Comparison of ENCODE assay signal across 8 cellular contexts in genomic region chr18:811192-812122, GRCh38. TPM values are rescaled to one million over a fixed set of nuclear protein-coding genes. Genes with fewer than 3 reads are reported as not detected.
DNase-seq lines count a peak whose midpoint lies in the region; ATAC-seq, FAIRE-seq and TF ChIP-seq lines count a peak whose summit lies in the region.

No MANE protein-coding gene starts in this region.

- FAIRE-seq in endothelial cell of umbilical vein (lab: Jason Lieb, UNC): no peak

- no peak for DNase-seq in SK-N-MC (ENCODE audit: low read depth, low spot score)
- DNase-seq in endothelial cell of umbilical vein (ENCODE audit: low read depth, low spot score): peak; percentile 41
- peak; percentile 54 to 75 (median 74) for DNase-seq in mucosa of descending colon
- peak; percentile 57 to 84 for DNase-seq in aorta
- DNase-seq in KG1 (lab: John Stamatoyannopoulos, UW): no peak

- peak overlapping the region; percentile 81 for H3K27ac ChIP-seq in ACC112 (ENCODE audit: low read depth, low read length)
- H3K27ac ChIP-seq in SK-N-MC: peak overlapping the region; percentile 92
- H3K27ac ChIP-seq in endothelial cell of umbilical vein (ENCODE audit: insufficient read depth, low read depth, low read length): peak overlapping the region; percentile 90
- H3K27ac ChIP-seq in aorta (ENCODE audit: low read depth in 1 of 2, low read length in 2 of 2): peak overlapping the region in 1 of 2 donors; percentile 4

- H3K4me1 ChIP-seq in ACC112 (ENCODE audit: control insufficient read depth, insufficient read depth, low read length, unreplicated experiment) (peaks cover 25% of the 10 kb centered on the region), endothelial cell of umbilical vein (ENCODE audit: control insufficient read depth, extremely low read depth, insufficient read depth, low read length) (peaks cover 52% of the 10 kb centered on the region), mucosa of descending colon (ENCODE audit: low read depth) (peaks cover 13% of the 10 kb centered on the region), aorta (ENCODE audit: control insufficient read depth in 1 of 2, insufficient read depth in 2 of 2, low read length in 2 of 2) (no peaks in the 10 kb centered on the region)

- no peaks in the 10 kb centered on the region for H3K9me1 ChIP-seq in endothelial cell of umbilical vein (replicated peaks; ENCODE audit: control insufficient read depth, extremely low read depth, insufficient read depth, low read length)

- CTCF ChIA-PET in endothelial cell of umbilical vein (lab: Charles Lee): interaction anchor here (5.8 to 9.3 kb wide), 2 partner anchors 14 to 19 kb away, joined by 24 to 138 read pairs; no protein-coding TSS in a partner anchor

- H3K36me3 ChIP-seq in ACC112 (ENCODE audit: insufficient read depth, low read length): no peaks in the 10 kb centered on the region
- no peaks in the 10 kb centered on the region for H3K36me3 ChIP-seq in SK-N-MC (ENCODE audit: insufficient read depth, low read length)
- no peaks in the 10 kb centered on the region for H3K36me3 ChIP-seq in endothelial cell of umbilical vein (ENCODE audit: control insufficient read depth in 2 of 2, extremely low read depth in 1 of 2, insufficient read depth in 2 of 2, low read length in 2 of 2)
- H3K36me3 ChIP-seq in mucosa of descending colon (ENCODE audit: low read depth): no peaks in the 10 kb centered on the region
- no peaks in the 10 kb centered on the region for H3K36me3 ChIP-seq in aorta (ENCODE audit: control insufficient read depth in 1 of 2, insufficient read depth in 2 of 2, low read length in 1 of 2)

- POLR2A ChIA-PET in endothelial cell of umbilical vein (lab: Charles Lee): interaction anchor here (1.3 to 2.0 kb wide), 2 partner anchors 19 kb away, joined by 3 to 9 read pairs; no protein-coding TSS in a partner anchor

- H3K9me3 ChIP-seq in SK-N-MC (ENCODE audit: low read depth, low read length) (no peaks in the 10 kb centered on the region), endothelial cell of umbilical vein (replicated peaks; ENCODE audit: control insufficient read depth, insufficient read depth, low read length) (no peaks in the 10 kb centered on the region), mucosa of descending colon (no peaks in the 10 kb centered on the region), aorta (ENCODE audit: control insufficient read depth, low read length) (no peaks in the 10 kb centered on the region)

- TF ChIP-seq CTCF in endothelial cell of umbilical vein (IDR thresholded peaks at IDR 0.05; ENCODE audit: extremely low read depth in 1 of 2, insufficient read depth in 1 of 2, low read depth in 1 of 2, low read length in 2 of 2) (no peak), mucosa of descending colon (IDR thresholded peaks at IDR 0.05) (no peak)

- H3K79me2 ChIP-seq in ACC112 (ENCODE audit: control insufficient read depth, insufficient read depth, low read length, unreplicated experiment) (peaks cover 53% of the 10 kb centered on the region), endothelial cell of umbilical vein (ENCODE audit: control insufficient read depth, insufficient read depth, low read length) (peaks cover 55% of the 10 kb centered on the region)

- no peaks in the 10 kb centered on the region for H3K27me3 ChIP-seq in ACC112 (ENCODE audit: insufficient read depth, low read length)
- no peaks in the 10 kb centered on the region for H3K27me3 ChIP-seq in endothelial cell of umbilical vein (ENCODE audit: control insufficient read depth in 2 of 2, insufficient read depth in 2 of 2, low read length in 2 of 2)
- H3K27me3 ChIP-seq in aorta (ENCODE audit: control insufficient read depth in 1 of 2, insufficient read depth in 2 of 2, low read length in 1 of 2): no peaks in the 10 kb centered on the region

- H2AFZ ChIP-seq in ACC112 (ENCODE audit: low read length, unreplicated experiment) (peak overlapping the region; percentile 61), endothelial cell of umbilical vein (ENCODE audit: low read depth, low read length) (peak overlapping the region; percentile 62)

- dilution Hi-C loops in endothelial cell of umbilical vein (cut with MboI; ENCODE audit: extremely low pct_ligation_motif_present, low sequenced_read_pairs): no loop called here

- TF ChIP-seq POLR2A in endothelial cell of umbilical vein (IDR thresholded peaks at IDR 0.05; ENCODE audit: low read depth, low read length): no peak

- BruUV-seq in endothelial cell of umbilical vein (replicated peaks; lab: Mats Ljungman, UMichigan): TSS peak; percentile 28

- peak overlapping the region; percentile 88 for H3K4me2 ChIP-seq in endothelial cell of umbilical vein (ENCODE audit: insufficient read depth, low read length)

- H3K4me3 ChIP-seq in ACC112 (ENCODE audit: low read depth, low read length) (peak overlapping the region; percentile 96), SK-N-MC (peak overlapping the region; percentile 98), endothelial cell of umbilical vein (replicated peaks in 1 of 3; ENCODE audit: insufficient read depth in 1 of 3, low read depth in 1 of 3, low read length in 3 of 3) (peak overlapping the region; percentile 80 to 100 (median 99)), mucosa of descending colon (peak overlapping the region; percentile 77), aorta (ENCODE audit: low read length in 2 of 2) (peak overlapping the region; percentile 43 to 87)

- intact Hi-C loops in endothelial cell of umbilical vein (cut with micrococcal nuclease): loop anchor here (1.0 to 2.0 kb wide), 2 partner anchors 33 to 69 kb away; no protein-coding TSS in a partner anchor
- intact Hi-C loops in mucosa of descending colon (cut with DNase I, micrococcal nuclease): no loop called here
- intact Hi-C loops in aorta (cut with DNase I): loop anchor here in 1 of 2 donors (2.0 kb wide), 1 partner anchor 99 kb away; the partner anchor contains the start of gene ENOSF1

- peaks cover 12% of the 10 kb centered on the region for H4K20me1 ChIP-seq in endothelial cell of umbilical vein (replicated peaks; ENCODE audit: control insufficient read depth, extremely low read depth, insufficient read depth, low read length)

- WGBS in aorta, 2 donors: 0 to 1% methylated on average over 54 to 58 of the region's 58 CpGs

- peak overlapping the region; percentile 93 for H3K9ac ChIP-seq in SK-N-MC (ENCODE audit: insufficient read length)
- H3K9ac ChIP-seq in endothelial cell of umbilical vein (replicated peaks; ENCODE audit: extremely low read depth, insufficient read depth, low read length): peak overlapping the region; percentile 89

- ATAC-seq in GM18517 (IDR thresholded peaks at IDR 0.05; ENCODE audit: unreplicated experiment) (peak; percentile 18), HG02981 (IDR thresholded peaks at IDR 0.05; ENCODE audit: unreplicated experiment) (peak; percentile 18), mucosa of descending colon (peak; percentile 56), aorta (ENCODE audit: low FRiP score) (peak; percentile 6)

TF ChIP-seq in endothelial cell of umbilical vein, 7 proteins besides CTCF, POLR2A, EP300 and RAD21:
- TF ChIP-seq GATA2 (IDR thresholded peaks at IDR 0.05; ENCODE audit: insufficient read depth, insufficient read length, low read depth, low read length): no peak
- TF ChIP-seq JUN (IDR thresholded peaks at IDR 0.05; ENCODE audit: borderline replicate concordance, insufficient read depth, insufficient read length, low read depth): no peak
- no peak for TF ChIP-seq MYC (IDR thresholded peaks at IDR 0.05; ENCODE audit: low read depth, low read length)
- no peak for TF ChIP-seq POLR2AphosphoS5 (IDR thresholded peaks at IDR 0.05; ENCODE audit: insufficient read depth, low read depth, low read length)
- no peak for TF ChIP-seq MAX (IDR thresholded peaks at IDR 0.05; ENCODE audit: insufficient read depth, insufficient read length)
- no peak for TF ChIP-seq FOS (IDR thresholded peaks at IDR 0.05; ENCODE audit: borderline replicate concordance, insufficient read depth, low read length)
- no peak for TF ChIP-seq EZH2 (IDR thresholded peaks at IDR 0.05; ENCODE audit: borderline replicate concordance, low read depth, low read length, severe bottlenecking)

RNA-seq across cellular contexts. Expression of gene YES1, which starts 0.6 kb away (rescaled TPM):
- total RNA-seq in endothelial cell of umbilical vein (79.5 and 92.3 TPM in 2 replicates), mucosa of descending colon (10 to 100 TPM; 48.2 to 63.2 (median 52.2) TPM), aorta (10 to 100 TPM; 30.1 to 37.0 TPM)
- polyA plus RNA-seq in endothelial cell of umbilical vein (12.6 and 16.5 TPM in 2 replicates), aorta (10 to 100 TPM in 1 of 2 donors, 1 to 10 TPM in 1; 8.9 to 26.5 TPM)
- polyA plus RNA-seq in endothelial cell of umbilical vein (2011; cell fraction: cytosol; rRNA removed): 21.8 TPM in 2 replicates
- 21.1 and 22.8 TPM in 2 replicates for polyA plus RNA-seq in endothelial cell of umbilical vein (2011; cell fraction: nucleus; rRNA removed)
- polyA plus RNA-seq in endothelial cell of umbilical vein (2012): 33.8 and 60.1 TPM in 2 replicates
- polyA minus RNA-seq in endothelial cell of umbilical vein: 44.8 and 59.8 TPM in 2 replicates
- polyA minus RNA-seq in endothelial cell of umbilical vein (2011; cell fraction: cytosol; rRNA and poly(A)+ RNA removed): 20.6 TPM
- polyA minus RNA-seq in endothelial cell of umbilical vein (2011; cell fraction: nucleus; rRNA and poly(A)+ RNA removed): 15.7 and 28.6 TPM in 2 replicates

Comparison
In these comparisons a context has a peak if more than half of its experiments do, and no peak if none do; other contexts are left out.
1. ATAC-seq: peak in every context shown above with its lines; median percentile 56 in mucosa of descending colon; 18 in GM18517; 18 in HG02981; 6 in aorta.
2. DNase-seq: peak in endothelial cell of umbilical vein (single experiment), mucosa of descending colon (3 of 3) and aorta (2 of 2); none in SK-N-MC (single experiment) and KG1 (single experiment).
3. Peak in every context shown above with its lines, with median percentiles within 50 percentile points of each other: H3K4me3 ChIP-seq.